ENCODE assay signal across 10 cellular contexts in the genomic region with DNA sequence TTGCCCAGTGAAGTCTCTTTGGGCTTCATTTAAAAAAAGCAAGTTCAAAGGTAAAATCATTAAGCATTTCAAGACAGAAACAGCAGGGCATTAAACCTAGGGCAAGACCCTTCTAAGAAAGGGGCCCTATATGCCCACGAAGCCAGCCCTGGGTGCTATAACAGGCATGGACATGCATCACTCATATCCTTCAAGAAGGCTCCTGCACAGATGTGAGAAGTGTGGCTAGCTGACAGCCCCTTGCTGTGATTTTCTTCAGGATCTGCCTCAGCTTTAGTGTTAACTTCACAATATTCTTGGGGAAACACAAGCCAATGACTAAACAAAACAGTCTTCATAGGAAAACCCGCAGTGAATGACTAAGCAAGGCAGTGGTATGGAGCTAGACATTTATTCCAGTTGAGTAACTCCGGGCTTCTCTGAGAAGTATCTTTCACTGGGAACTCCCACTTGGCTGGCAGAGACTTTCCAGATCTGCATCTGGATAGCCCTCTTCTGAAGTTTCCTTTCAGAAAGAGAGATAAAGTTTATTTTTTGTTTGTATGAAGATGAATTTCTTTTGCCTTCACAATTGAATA. TPM values are rescaled to one million over a fixed set of nuclear protein-coding genes. Genes with fewer than 3 reads are reported as not detected.
A peak's percentile ranks its signal among the peaks of the same experiment; 100 is the strongest.
DNase-seq lines count a peak whose midpoint lies in the region; ATAC-seq and TF ChIP-seq lines count a peak whose summit lies in the region.
"Had no signal": no experiment of that assay in that cellular context is flagged by ENCODE, and none has a peak within 500 bp of the region (broad histone marks: within the 10 kb centered on the region; RNA-seq: fewer than 3 reads in every experiment).

No MANE protein-coding gene starts in this region.

- CTCF ChIA-PET in GM10248 (lab: Yijun Ruan, JAX), result no interaction called here

- H3K9me3 ChIP-seq in MG63 (no peaks in the 10 kb centered on the region), mucosa of descending colon (no peaks in the 10 kb centered on the region)

- H3K27me3 Mint-ChIP-seq in chondrocyte (ENCODE audit: low read depth), result no peaks in the 10 kb centered on the region

- ATAC-seq in mucosa of descending colon, result peak; percentile 29
- ATAC-seq in HG03139 (IDR thresholded peaks at IDR 0.05; ENCODE audit: unreplicated experiment), result no peak

- DNase-seq in Caki2 (ENCODE audit: low read depth), result peak; percentile 66
- peak; percentile 33 for DNase-seq in MG63
- no peak for DNase-seq in chondrocyte (ENCODE audit: low spot score)
- no peak for DNase-seq in mucosa of descending colon
- DNase-seq in NCI-H2029 treated with DMSO at 0.1 percent for 48 hours (lab: John Stamatoyannopoulos, UW), result no peak
- no peak for DNase-seq in GM10248 (ENCODE audit: extremely low spot score)
- no peak for DNase-seq in NCI-H345 (lab: John Stamatoyannopoulos, UW)
- DNase-seq: DND-41 had no signal

- peak overlapping the region; percentile 71 for H3K27ac Mint-ChIP-seq in chondrocyte (ENCODE audit: unreplicated experiment)

- in situ Hi-C loops in Caki2 (cut with HindIII; ENCODE audit: low pct_unique_long_range_greater_than_20kb, low sequenced_read_pairs), result no loop called here

- intact Hi-C loops in mucosa of descending colon (cut with DNase I, micrococcal nuclease), result no loop called here

- no peaks in the 10 kb centered on the region for H3K4me1 ChIP-seq in mucosa of descending colon (ENCODE audit: low read depth)

- H3K27me3 ChIP-seq in MG63, result no peaks in the 10 kb centered on the region

- H3K36me3 ChIP-seq in MG63 (no peaks in the 10 kb centered on the region), mucosa of descending colon (ENCODE audit: low read depth) (no peaks in the 10 kb centered on the region)

- H3K4me1 Mint-ChIP-seq in chondrocyte (ENCODE audit: low read depth), result peaks cover 18% of the 10 kb centered on the region

- H3K4me3 Mint-ChIP-seq in chondrocyte (ENCODE audit: unreplicated experiment), result no peak overlapping the region

- TF ChIP-seq CTCF in chondrocyte (IDR thresholded peaks at IDR 0.05) (no peak), mucosa of descending colon (IDR thresholded peaks at IDR 0.05) (no peak), GM10248 (IDR thresholded peaks at IDR 0.05; ENCODE audit: control extremely low read depth, extremely low read depth, low read depth, missing control alignments) (no peak)

- H3K9me3 Mint-ChIP-seq in chondrocyte (ENCODE audit: low read depth), result peaks cover 3% of the 10 kb centered on the region

- H3K36me3 Mint-ChIP-seq in chondrocyte (ENCODE audit: low read depth), result no peaks in the 10 kb centered on the region

- POLR2A ChIA-PET in GM10248 (lab: Yijun Ruan, JAX), result no interaction called here

- H3K4me3 ChIP-seq in MG63, result no peak overlapping the region
- no peak overlapping the region for H3K4me3 ChIP-seq in mucosa of descending colon

RNA-seq across cellular contexts. Expression of a gene that starts 11.9 kb away (rescaled TPM):
- total RNA-seq in Caki2 (2014; rRNA removed; shearing (Covaris generic); ENCODE audit: low replicate concordance), result 0.20 TPM in 1 of 2 replicates, not detected in the other
- total RNA-seq in MG63 (2014; rRNA removed; shearing (Covaris generic); ENCODE audit: low replicate concordance), result 0.25 and 0.40 TPM in 2 replicates
- total RNA-seq in chondrocyte (0.46 to 4.0 TPM (median 3.4 TPM) in 3 replicates), mucosa of descending colon (100 to 1,000 TPM; 270 to 401 (median 390) TPM)
- total RNA-seq: OCI-LY7 had no signal

Comparison
In these comparisons a context has a peak if more than half of its experiments do, and no peak if none do; other contexts are left out.
1. DNase-seq: peak in Caki2 (single experiment) and MG63 (single experiment); none in chondrocyte (single experiment), mucosa of descending colon (0 of 3), NCI-H2029 treated with DMSO at 0.1 percent for 48 hours (single experiment), GM10248 (single experiment) and NCI-H345 (single experiment).
2. RNA of a gene that starts 11.9 kb away (total RNA-seq): 270 to 401 TPM in mucosa of descending colon; 0.46 to 4.0 TPM in chondrocyte, 0.25 to 0.40 TPM in MG63 and 0.20 TPM in Caki2; every median in the first group is over 10 times any median in the second.